ENCODE assay signal across 8 cellular contexts in genomic region chr7:114422478-114423217, GRCh38. TPM values are rescaled to one million over a fixed set of nuclear protein-coding genes. Genes with fewer than 3 reads are reported as not detected.
DNase-seq lines count a peak whose midpoint lies in the region; ATAC-seq and TF ChIP-seq lines count a peak whose summit lies in the region.
"Had no signal": no experiment of that assay in that cellular context is flagged by ENCODE, and none has a peak within 500 bp of the region (broad histone marks: within the 10 kb centered on the region; RNA-seq: fewer than 3 reads in every experiment).

No MANE protein-coding gene starts in this region.

- peak; percentile 36 for ATAC-seq in GM19324 (IDR thresholded peaks at IDR 0.05; ENCODE audit: low FRiP score, unreplicated experiment)
- no peak for ATAC-seq in GM21423 (IDR thresholded peaks at IDR 0.05; ENCODE audit: unreplicated experiment)

- H3K36me3 ChIP-seq in colonic mucosa (no peaks in the 10 kb centered on the region), rectal smooth muscle tissue (ENCODE audit: control insufficient read depth, insufficient read depth, low read length) (no peaks in the 10 kb centered on the region), prostate gland (no peaks in the 10 kb centered on the region)

- H3K4me1 ChIP-seq in colonic mucosa (no peaks in the 10 kb centered on the region), rectal smooth muscle tissue (ENCODE audit: control insufficient read depth, insufficient read depth, low read length) (peaks cover 12% of the 10 kb centered on the region), prostate gland (replicated peaks) (no peaks in the 10 kb centered on the region)

- no peaks in the 10 kb centered on the region for H3K27me3 ChIP-seq in colonic mucosa
- H3K27me3 ChIP-seq in rectal smooth muscle tissue (ENCODE audit: control insufficient read depth, insufficient read depth, low read length) = no peaks in the 10 kb centered on the region
- H3K27me3 ChIP-seq in prostate gland (replicated peaks; ENCODE audit: insufficient read depth) = no peaks in the 10 kb centered on the region

- H3K9me3 ChIP-seq in colonic mucosa = no peaks in the 10 kb centered on the region
- H3K9me3 ChIP-seq in prostate gland = no peaks in the 10 kb centered on the region

- TF ChIP-seq CTCF in colonic mucosa (IDR thresholded peaks at IDR 0.05) (peak; percentile 30), prostate gland (IDR thresholded peaks at IDR 0.05) (peak in 1 of 4 experiments; percentile 7)

- no peak overlapping the region for H3K27ac ChIP-seq in colonic mucosa
- peak overlapping the region; percentile 0 for H3K27ac ChIP-seq in rectal smooth muscle tissue (ENCODE audit: low read depth, low read length)
- H3K27ac ChIP-seq in prostate gland = no peak overlapping the region

- DNase-seq in NCI-H1417 treated with DMSO at 0.1 percent for 48 hours (lab: John Stamatoyannopoulos, UW) (peak; percentile 66), colonic mucosa (no peak), prostate gland (ENCODE audit: low spot score) (no peak), hippocampal formation (lab: John Stamatoyannopoulos, UW) (no peak)

- intact Hi-C loops in colonic mucosa (cut with DNase I) (no loop called here), prostate gland (cut with DNase I) (no loop called here)

- TF ChIP-seq POLR2A in prostate gland (IDR thresholded peaks at IDR 0.05) = no peak

- H3K4me3 ChIP-seq in colonic mucosa = no peak overlapping the region
- H3K4me3 ChIP-seq in rectal smooth muscle tissue (ENCODE audit: low read length) = no peak overlapping the region
- H3K4me3 ChIP-seq in prostate gland = no peak overlapping the region

- H3K9ac ChIP-seq in colonic mucosa (ENCODE audit: low read depth in 2 of 2, low read length in 2 of 2) (no peak overlapping the region), rectal smooth muscle tissue (ENCODE audit: low read length) (no peak overlapping the region)

- 83% methylated on average over 5 of the region's 5 CpGs for WGBS in prostate gland

RNA-seq across cellular contexts. Expression of gene FOXP2, which starts 8.0 kb away (rescaled TPM):
- total RNA-seq in colonic mucosa = 10 to 100 TPM in 1 of 2 donors, 1 to 10 TPM in 1; 5.3 to 20.0 TPM
- 1 to 10 TPM; 4.9 to 5.6 TPM for total RNA-seq in prostate gland
- total RNA-seq: pulmonary artery endothelial cell had no signal
